ENCODE assay signal across 2 cellular contexts in genomic region chr17:19401321-19402010, GRCh38.
TF ChIP-seq lines count a peak whose summit lies in the region.

No MANE protein-coding gene starts in this region.

TF ChIP-seq in SK-N-SH treated with all-trans-retinoic acid at 6 μM for 48 hours, 23 proteins besides CTCF, POLR2A, EP300 and RAD21 (continued from another document):
- TF ChIP-seq CREB5 (CRISPR knock-in tag; IDR thresholded peaks at IDR 0.05; ENCODE audit: low read depth) (no peak), ZC3H10 (CRISPR knock-in tag; IDR thresholded peaks at IDR 0.05) (no peak), ZFP30 (CRISPR knock-in tag; IDR thresholded peaks at IDR 0.05) (no peak), ZNF565 (CRISPR knock-in tag; conservative IDR thresholded peaks at IDR 0.05; ENCODE audit: low read depth) (no peak), TCF4 (CRISPR knock-in tag; IDR thresholded peaks at IDR 0.05; ENCODE audit: borderline replicate concordance) (no peak)
- TF ChIP-seq, protein P1, sequence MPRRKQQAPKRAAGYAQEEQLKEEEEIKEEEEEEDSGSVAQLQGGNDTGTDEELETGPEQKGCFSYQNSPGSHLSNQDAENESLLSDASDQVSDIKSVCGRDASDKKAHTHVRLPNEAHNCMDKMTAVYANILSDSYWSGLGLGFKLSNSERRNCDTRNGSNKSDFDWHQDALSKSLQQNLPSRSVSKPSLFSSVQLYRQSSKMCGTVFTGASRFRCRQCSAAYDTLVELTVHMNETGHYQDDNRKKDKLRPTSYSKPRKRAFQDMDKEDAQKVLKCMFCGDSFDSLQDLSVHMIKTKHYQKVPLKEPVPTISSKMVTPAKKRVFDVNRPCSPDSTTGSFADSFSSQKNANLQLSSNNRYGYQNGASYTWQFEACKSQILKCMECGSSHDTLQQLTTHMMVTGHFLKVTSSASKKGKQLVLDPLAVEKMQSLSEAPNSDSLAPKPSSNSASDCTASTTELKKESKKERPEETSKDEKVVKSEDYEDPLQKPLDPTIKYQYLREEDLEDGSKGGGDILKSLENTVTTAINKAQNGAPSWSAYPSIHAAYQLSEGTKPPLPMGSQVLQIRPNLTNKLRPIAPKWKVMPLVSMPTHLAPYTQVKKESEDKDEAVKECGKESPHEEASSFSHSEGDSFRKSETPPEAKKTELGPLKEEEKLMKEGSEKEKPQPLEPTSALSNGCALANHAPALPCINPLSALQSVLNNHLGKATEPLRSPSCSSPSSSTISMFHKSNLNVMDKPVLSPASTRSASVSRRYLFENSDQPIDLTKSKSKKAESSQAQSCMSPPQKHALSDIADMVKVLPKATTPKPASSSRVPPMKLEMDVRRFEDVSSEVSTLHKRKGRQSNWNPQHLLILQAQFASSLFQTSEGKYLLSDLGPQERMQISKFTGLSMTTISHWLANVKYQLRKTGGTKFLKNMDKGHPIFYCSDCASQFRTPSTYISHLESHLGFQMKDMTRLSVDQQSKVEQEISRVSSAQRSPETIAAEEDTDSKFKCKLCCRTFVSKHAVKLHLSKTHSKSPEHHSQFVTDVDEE (CRISPR knock-in tag; IDR thresholded peaks at IDR 0.05) = no peak

TF ChIP-seq in SK-N-SH, 30 proteins besides CTCF, POLR2A, EP300 and RAD21 (continued from another document):
- TF ChIP-seq REST (IDR thresholded peaks at IDR 0.05; ENCODE audit: low read depth, low read length) (no peak), TCF12 (IDR thresholded peaks at IDR 0.05) (no peak)
